1 cellular context compared by ENCODE assay signal in the genomic region with DNA sequence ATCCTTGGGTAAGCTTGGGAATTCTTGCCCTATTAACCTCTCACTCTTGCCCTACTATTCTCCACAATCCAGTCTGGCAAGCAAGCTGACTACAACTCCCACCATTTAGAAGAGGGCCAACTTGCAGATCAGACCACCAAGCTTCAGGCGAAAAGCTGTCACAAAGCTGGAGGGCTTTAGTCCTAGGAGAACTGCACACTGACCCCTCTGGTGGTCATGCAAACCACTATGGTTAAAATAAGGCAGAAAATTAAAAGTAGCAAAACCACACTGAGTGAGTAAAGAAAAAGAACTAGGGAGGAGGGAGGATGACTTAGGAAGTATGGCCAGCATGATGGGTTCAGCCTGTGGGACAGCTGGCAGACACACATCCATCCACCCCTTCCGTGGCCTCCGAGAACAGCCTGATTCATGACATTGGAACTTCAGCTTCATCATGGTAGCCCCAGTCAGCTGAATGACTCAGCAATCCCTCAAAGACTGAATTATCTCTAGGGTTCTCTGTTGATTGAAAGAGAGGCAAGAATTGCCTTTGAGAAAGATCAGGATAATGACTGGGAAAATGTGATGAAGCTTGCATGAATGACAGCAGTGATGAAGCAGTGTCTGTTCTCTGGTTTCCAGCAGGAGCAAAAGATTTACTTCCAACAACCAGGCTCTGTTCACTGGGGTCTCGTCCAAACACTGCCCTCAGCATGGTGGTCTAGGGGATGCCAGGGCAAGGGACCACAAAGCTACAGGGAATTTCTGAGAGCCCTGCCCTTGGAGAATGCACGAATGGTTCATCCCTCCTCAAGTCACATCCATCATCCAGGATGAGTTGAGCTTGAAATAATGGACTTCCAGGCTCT.
A peak's percentile ranks its signal among the peaks of the same experiment; 100 is the strongest.
TF ChIP-seq lines count a peak whose summit lies in the region.

No MANE protein-coding gene starts in this region.

TF ChIP-seq in HepG2, 621 proteins besides CTCF, POLR2A, EP300 and RAD21 (continued from another document and continues in another):
- TF ChIP-seq, protein P1, sequence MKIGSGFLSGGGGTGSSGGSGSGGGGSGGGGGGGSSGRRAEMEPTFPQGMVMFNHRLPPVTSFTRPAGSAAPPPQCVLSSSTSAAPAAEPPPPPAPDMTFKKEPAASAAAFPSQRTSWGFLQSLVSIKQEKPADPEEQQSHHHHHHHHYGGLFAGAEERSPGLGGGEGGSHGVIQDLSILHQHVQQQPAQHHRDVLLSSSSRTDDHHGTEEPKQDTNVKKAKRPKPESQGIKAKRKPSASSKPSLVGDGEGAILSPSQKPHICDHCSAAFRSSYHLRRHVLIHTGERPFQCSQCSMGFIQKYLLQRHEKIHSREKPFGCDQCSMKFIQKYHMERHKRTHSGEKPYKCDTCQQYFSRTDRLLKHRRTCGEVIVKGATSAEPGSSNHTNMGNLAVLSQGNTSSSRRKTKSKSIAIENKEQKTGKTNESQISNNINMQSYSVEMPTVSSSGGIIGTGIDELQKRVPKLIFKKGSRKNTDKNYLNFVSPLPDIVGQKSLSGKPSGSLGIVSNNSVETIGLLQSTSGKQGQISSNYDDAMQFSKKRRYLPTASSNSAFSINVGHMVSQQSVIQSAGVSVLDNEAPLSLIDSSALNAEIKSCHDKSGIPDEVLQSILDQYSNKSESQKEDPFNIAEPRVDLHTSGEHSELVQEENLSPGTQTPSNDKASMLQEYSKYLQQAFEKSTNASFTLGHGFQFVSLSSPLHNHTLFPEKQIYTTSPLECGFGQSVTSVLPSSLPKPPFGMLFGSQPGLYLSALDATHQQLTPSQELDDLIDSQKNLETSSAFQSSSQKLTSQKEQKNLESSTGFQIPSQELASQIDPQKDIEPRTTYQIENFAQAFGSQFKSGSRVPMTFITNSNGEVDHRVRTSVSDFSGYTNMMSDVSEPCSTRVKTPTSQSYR (CRISPR knock-in tag; IDR thresholded peaks at IDR 0.05; ENCODE audit: borderline replicate concordance): no peak
- peak; percentile 46; the same call in 1 of the 2 replicates for TF ChIP-seq FOXA3 (CRISPR knock-in tag; IDR thresholded peaks at IDR 0.05)
- no peak for TF ChIP-seq ZBTB7A (CRISPR knock-in tag; IDR thresholded peaks at IDR 0.05)
- TF ChIP-seq, protein P2, sequence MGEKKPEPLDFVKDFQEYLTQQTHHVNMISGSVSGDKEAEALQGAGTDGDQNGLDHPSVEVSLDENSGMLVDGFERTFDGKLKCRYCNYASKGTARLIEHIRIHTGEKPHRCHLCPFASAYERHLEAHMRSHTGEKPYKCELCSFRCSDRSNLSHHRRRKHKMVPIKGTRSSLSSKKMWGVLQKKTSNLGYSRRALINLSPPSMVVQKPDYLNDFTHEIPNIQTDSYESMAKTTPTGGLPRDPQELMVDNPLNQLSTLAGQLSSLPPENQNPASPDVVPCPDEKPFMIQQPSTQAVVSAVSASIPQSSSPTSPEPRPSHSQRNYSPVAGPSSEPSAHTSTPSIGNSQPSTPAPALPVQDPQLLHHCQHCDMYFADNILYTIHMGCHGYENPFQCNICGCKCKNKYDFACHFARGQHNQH (CRISPR knock-in tag; IDR thresholded peaks at IDR 0.05): 0 out of 2 replicates have a peak, but pooled peaks have one; percentile 28
- TF ChIP-seq TEAD3 (CRISPR knock-in tag; optimal IDR thresholded peaks at IDR 0.05; ENCODE audit: borderline replicate concordance): peak; percentile 75
- TF ChIP-seq GATA4 (IDR thresholded peaks at IDR 0.05; ENCODE audit: borderline replicate concordance, low read depth): no peak
- TF ChIP-seq MAFK (conservative IDR thresholded peaks at IDR 0.05 in 1 of 2, IDR thresholded peaks at IDR 0.05 in 1 of 2; ENCODE audit: low read length in 2 of 2): peak; percentile 91 to 98
- peak; percentile 58; the same call in 1 of the 2 replicates for TF ChIP-seq HMG20A (CRISPR knock-in tag; IDR thresholded peaks at IDR 0.05; ENCODE audit: borderline replicate concordance)
- TF ChIP-seq, protein P3, sequence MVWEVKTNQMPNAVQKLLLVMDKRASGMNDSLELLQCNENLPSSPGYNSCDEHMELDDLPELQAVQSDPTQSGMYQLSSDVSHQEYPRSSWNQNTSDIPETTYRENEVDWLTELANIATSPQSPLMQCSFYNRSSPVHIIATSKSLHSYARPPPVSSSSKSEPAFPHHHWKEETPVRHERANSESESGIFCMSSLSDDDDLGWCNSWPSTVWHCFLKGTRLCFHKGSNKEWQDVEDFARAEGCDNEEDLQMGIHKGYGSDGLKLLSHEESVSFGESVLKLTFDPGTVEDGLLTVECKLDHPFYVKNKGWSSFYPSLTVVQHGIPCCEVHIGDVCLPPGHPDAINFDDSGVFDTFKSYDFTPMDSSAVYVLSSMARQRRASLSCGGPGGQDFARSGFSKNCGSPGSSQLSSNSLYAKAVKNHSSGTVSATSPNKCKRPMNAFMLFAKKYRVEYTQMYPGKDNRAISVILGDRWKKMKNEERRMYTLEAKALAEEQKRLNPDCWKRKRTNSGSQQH (CRISPR knock-in tag; IDR thresholded peaks at IDR 0.05; ENCODE audit: low read depth): no peak
- no peak for TF ChIP-seq KDM1A (CRISPR knock-in tag; IDR thresholded peaks at IDR 0.05)
- TF ChIP-seq ZBED4 (CRISPR knock-in tag; IDR thresholded peaks at IDR 0.05; ENCODE audit: borderline replicate concordance): no peak
- no peak for TF ChIP-seq ZNF367 (CRISPR knock-in tag; IDR thresholded peaks at IDR 0.05; ENCODE audit: borderline replicate concordance)
- no peak for TF ChIP-seq TBX3 (IDR thresholded peaks at IDR 0.05; ENCODE audit: borderline replicate concordance)
- TF ChIP-seq ZNF746 (CRISPR knock-in tag; IDR thresholded peaks at IDR 0.05): no peak
- TF ChIP-seq, protein P4, sequence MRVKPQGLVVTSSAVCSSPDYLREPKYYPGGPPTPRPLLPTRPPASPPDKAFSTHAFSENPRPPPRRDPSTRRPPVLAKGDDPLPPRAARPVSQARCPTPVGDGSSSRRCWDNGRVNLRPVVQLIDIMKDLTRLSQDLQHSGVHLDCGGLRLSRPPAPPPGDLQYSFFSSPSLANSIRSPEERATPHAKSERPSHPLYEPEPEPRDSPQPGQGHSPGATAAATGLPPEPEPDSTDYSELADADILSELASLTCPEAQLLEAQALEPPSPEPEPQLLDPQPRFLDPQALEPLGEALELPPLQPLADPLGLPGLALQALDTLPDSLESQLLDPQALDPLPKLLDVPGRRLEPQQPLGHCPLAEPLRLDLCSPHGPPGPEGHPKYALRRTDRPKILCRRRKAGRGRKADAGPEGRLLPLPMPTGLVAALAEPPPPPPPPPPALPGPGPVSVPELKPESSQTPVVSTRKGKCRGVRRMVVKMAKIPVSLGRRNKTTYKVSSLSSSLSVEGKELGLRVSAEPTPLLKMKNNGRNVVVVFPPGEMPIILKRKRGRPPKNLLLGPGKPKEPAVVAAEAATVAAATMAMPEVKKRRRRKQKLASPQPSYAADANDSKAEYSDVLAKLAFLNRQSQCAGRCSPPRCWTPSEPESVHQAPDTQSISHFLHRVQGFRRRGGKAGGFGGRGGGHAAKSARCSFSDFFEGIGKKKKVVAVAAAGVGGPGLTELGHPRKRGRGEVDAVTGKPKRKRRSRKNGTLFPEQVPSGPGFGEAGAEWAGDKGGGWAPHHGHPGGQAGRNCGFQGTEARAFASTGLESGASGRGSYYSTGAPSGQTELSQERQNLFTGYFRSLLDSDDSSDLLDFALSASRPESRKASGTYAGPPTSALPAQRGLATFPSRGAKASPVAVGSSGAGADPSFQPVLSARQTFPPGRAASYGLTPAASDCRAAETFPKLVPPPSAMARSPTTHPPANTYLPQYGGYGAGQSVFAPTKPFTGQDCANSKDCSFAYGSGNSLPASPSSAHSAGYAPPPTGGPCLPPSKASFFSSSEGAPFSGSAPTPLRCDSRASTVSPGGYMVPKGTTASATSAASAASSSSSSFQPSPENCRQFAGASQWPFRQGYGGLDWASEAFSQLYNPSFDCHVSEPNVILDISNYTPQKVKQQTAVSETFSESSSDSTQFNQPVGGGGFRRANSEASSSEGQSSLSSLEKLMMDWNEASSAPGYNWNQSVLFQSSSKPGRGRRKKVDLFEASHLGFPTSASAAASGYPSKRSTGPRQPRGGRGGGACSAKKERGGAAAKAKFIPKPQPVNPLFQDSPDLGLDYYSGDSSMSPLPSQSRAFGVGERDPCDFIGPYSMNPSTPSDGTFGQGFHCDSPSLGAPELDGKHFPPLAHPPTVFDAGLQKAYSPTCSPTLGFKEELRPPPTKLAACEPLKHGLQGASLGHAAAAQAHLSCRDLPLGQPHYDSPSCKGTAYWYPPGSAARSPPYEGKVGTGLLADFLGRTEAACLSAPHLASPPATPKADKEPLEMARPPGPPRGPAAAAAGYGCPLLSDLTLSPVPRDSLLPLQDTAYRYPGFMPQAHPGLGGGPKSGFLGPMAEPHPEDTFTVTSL (CRISPR knock-in tag; IDR thresholded peaks at IDR 0.05; ENCODE audit: borderline replicate concordance): no peak
- TF ChIP-seq HOMEZ (CRISPR knock-in tag; IDR thresholded peaks at IDR 0.05; ENCODE audit: low read depth): peak; percentile 78; the same call in 1 of the 2 replicates
- peak; percentile 26; the same call in 1 of the 2 replicates for TF ChIP-seq ZGPAT (CRISPR knock-in tag; IDR thresholded peaks at IDR 0.05)
- TF ChIP-seq, protein P5, sequence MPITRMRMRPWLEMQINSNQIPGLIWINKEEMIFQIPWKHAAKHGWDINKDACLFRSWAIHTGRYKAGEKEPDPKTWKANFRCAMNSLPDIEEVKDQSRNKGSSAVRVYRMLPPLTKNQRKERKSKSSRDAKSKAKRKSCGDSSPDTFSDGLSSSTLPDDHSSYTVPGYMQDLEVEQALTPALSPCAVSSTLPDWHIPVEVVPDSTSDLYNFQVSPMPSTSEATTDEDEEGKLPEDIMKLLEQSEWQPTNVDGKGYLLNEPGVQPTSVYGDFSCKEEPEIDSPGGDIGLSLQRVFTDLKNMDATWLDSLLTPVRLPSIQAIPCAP (CRISPR knock-in tag; IDR thresholded peaks at IDR 0.05; ENCODE audit: low read depth): no peak
- peak; percentile 83 for TF ChIP-seq MAFG (CRISPR knock-in tag; IDR thresholded peaks at IDR 0.05)
- peak; percentile 11; the same call in 1 of the 2 replicates for TF ChIP-seq STAG1 (CRISPR knock-in tag; IDR thresholded peaks at IDR 0.05)
- TF ChIP-seq MAFF (IDR thresholded peaks at IDR 0.05; ENCODE audit: low read depth, low read length): peak; percentile 91
- TF ChIP-seq NFIC (IDR thresholded peaks at IDR 0.05; ENCODE audit: low read length): no peak
- TF ChIP-seq DMTF1 (CRISPR knock-in tag; IDR thresholded peaks at IDR 0.05): no peak
- peak; percentile 99 for TF ChIP-seq NFE2L2 (IDR thresholded peaks at IDR 0.05; ENCODE audit: low read length)
- TF ChIP-seq ZFP36L2 (CRISPR knock-in tag; IDR thresholded peaks at IDR 0.05): no peak
